8 cellular contexts compared by ENCODE assay signal in the genomic region with DNA sequence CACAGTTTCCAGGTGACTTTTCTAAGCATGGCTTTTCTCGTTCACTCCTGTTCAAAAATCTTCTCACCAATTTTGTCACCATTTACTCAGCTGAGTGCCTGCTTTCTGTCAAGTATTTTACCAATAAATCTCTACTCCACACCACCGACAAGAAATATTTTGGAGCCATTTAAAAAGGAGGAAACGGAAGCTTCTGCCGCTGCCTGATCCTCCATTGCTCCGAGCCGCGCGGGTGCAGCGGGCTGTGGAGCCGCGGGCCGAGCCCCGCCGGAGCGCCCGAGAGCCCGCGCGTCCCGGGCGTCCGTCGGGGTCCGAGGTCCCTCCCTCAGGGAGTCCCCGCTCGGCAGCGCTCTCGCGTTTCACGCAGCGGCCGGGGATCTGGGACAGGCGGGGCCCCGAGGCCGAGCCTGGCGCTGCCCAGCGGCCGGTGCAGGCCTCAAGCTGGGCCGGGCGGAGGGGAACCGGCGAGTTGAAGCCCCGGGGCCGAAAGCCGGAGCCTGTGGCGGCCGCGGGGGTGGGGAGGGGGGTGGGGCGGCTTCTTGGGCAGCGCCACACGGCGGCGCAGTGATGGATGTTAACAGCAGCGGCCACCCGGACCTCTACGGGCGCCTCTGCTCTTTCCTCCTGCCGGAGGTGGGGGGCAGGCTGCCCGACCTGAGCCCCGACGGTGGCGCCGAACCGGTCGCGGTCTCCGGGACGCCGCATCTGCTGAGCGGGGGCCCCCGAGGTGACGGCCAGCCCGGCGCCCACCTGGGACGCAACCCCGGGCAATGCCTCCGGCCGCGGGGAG. TPM values are rescaled to one million over a fixed set of nuclear protein-coding genes. Genes with fewer than 3 reads are reported as not detected.
DNase-seq lines count a peak whose midpoint lies in the region; ATAC-seq and TF ChIP-seq lines count a peak whose summit lies in the region.

No MANE protein-coding gene starts in this region.

- peak overlapping the region; percentile 29 for H3K9ac ChIP-seq in parathyroid adenoma

- H2AFZ ChIP-seq in parathyroid adenoma = peak overlapping the region; percentile 94

- DNase-seq in GM10266 (ENCODE audit: extremely low spot score) (peak; percentile 80), HL-60 (ENCODE audit: low read depth in 1 of 2, low spot score in 1 of 2) (peak in 1 of 2 experiments; percentile 39), anterior cingulate cortex (lab: John Stamatoyannopoulos, UW) (peak in 50 of 58 donors; percentile 16 to 78 (median 52)), left cardiac atrium (peak; percentile 72), NCI-H2107 treated with DMSO at 0.1 percent for 48 hours (lab: John Stamatoyannopoulos, UW; ENCODE audit: unreplicated experiment) (no peak)

- H3K4me1 ChIP-seq in parathyroid adenoma = no peaks in the 10 kb centered on the region

- H3K27me3 ChIP-seq in HL-60 (ENCODE audit: insufficient read depth, poor library complexity, severe bottlenecking) = no peaks in the 10 kb centered on the region
- H3K27me3 ChIP-seq in parathyroid adenoma (ENCODE audit: control insufficient read depth, insufficient read depth, low read length) = no peaks in the 10 kb centered on the region

- H3K27ac ChIP-seq in HL-60 (replicated peaks) = peak overlapping the region; percentile 44
- H3K27ac ChIP-seq in parathyroid adenoma = peak overlapping the region; percentile 83

- peak; percentile 60 for ATAC-seq in SK-N-SH treated with all-trans-retinoic acid at 6 μM for 48 hours
- peak; percentile 42 to 58 for ATAC-seq in left cardiac atrium
- ATAC-seq in HG03520 (IDR thresholded peaks at IDR 0.05; ENCODE audit: unreplicated experiment) = no peak

- H3K4me2 ChIP-seq in parathyroid adenoma (ENCODE audit: low read length) = peak overlapping the region; percentile 84

- peak overlapping the region; percentile 65 for H3K4me3 ChIP-seq in HL-60 (replicated peaks; ENCODE audit: insufficient read depth, low read length)
- H3K4me3 ChIP-seq in parathyroid adenoma (ENCODE audit: low read depth, low read length) = peak overlapping the region; percentile 58

- TF ChIP-seq CTCF in GM10266 (IDR thresholded peaks at IDR 0.05; ENCODE audit: control insufficient read depth, insufficient read depth, low read depth, missing control alignments) (peak; percentile 34), HL-60 (IDR thresholded peaks at IDR 0.05; ENCODE audit: insufficient read depth, low read length) (no peak), parathyroid adenoma (IDR thresholded peaks at IDR 0.05) (peak; percentile 18)

- no peaks in the 10 kb centered on the region for H3K36me3 ChIP-seq in parathyroid adenoma (ENCODE audit: control insufficient read depth, insufficient read depth, low read length)

- H3K9me3 ChIP-seq in parathyroid adenoma (ENCODE audit: control insufficient read depth, low read length) = no peaks in the 10 kb centered on the region

- intact Hi-C loops in left cardiac atrium (cut with DNase I) = loop anchor here in 1 of 2 donors (5.0 to 10.0 kb wide), 2 partner anchors 94 to 211 kb away; no protein-coding TSS in a partner anchor

- peaks cover 2% of the 10 kb centered on the region for H3K79me2 ChIP-seq in parathyroid adenoma

TF ChIP-seq in SK-N-SH treated with all-trans-retinoic acid at 6 μM for 48 hours, 23 proteins besides CTCF, POLR2A, EP300 and RAD21:
- TF ChIP-seq ZC3H10 (CRISPR knock-in tag; IDR thresholded peaks at IDR 0.05) = no peak
- no peak for TF ChIP-seq OSR1 (CRISPR knock-in tag; IDR thresholded peaks at IDR 0.05)
- TF ChIP-seq TOX (CRISPR knock-in tag; IDR thresholded peaks at IDR 0.05; ENCODE audit: borderline replicate concordance) = no peak
- TF ChIP-seq GLIS3 (CRISPR knock-in tag; IDR thresholded peaks at IDR 0.05) = no peak
- TF ChIP-seq CREB5 (CRISPR knock-in tag; IDR thresholded peaks at IDR 0.05; ENCODE audit: low read depth) = no peak
- TF ChIP-seq ESRRG (CRISPR knock-in tag; IDR thresholded peaks at IDR 0.05) = no peak
- no peak for TF ChIP-seq TCF4 (CRISPR knock-in tag; IDR thresholded peaks at IDR 0.05; ENCODE audit: borderline replicate concordance)
- TF ChIP-seq, protein P1, sequence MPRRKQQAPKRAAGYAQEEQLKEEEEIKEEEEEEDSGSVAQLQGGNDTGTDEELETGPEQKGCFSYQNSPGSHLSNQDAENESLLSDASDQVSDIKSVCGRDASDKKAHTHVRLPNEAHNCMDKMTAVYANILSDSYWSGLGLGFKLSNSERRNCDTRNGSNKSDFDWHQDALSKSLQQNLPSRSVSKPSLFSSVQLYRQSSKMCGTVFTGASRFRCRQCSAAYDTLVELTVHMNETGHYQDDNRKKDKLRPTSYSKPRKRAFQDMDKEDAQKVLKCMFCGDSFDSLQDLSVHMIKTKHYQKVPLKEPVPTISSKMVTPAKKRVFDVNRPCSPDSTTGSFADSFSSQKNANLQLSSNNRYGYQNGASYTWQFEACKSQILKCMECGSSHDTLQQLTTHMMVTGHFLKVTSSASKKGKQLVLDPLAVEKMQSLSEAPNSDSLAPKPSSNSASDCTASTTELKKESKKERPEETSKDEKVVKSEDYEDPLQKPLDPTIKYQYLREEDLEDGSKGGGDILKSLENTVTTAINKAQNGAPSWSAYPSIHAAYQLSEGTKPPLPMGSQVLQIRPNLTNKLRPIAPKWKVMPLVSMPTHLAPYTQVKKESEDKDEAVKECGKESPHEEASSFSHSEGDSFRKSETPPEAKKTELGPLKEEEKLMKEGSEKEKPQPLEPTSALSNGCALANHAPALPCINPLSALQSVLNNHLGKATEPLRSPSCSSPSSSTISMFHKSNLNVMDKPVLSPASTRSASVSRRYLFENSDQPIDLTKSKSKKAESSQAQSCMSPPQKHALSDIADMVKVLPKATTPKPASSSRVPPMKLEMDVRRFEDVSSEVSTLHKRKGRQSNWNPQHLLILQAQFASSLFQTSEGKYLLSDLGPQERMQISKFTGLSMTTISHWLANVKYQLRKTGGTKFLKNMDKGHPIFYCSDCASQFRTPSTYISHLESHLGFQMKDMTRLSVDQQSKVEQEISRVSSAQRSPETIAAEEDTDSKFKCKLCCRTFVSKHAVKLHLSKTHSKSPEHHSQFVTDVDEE (CRISPR knock-in tag; IDR thresholded peaks at IDR 0.05) = no peak
- TF ChIP-seq, protein P2, sequence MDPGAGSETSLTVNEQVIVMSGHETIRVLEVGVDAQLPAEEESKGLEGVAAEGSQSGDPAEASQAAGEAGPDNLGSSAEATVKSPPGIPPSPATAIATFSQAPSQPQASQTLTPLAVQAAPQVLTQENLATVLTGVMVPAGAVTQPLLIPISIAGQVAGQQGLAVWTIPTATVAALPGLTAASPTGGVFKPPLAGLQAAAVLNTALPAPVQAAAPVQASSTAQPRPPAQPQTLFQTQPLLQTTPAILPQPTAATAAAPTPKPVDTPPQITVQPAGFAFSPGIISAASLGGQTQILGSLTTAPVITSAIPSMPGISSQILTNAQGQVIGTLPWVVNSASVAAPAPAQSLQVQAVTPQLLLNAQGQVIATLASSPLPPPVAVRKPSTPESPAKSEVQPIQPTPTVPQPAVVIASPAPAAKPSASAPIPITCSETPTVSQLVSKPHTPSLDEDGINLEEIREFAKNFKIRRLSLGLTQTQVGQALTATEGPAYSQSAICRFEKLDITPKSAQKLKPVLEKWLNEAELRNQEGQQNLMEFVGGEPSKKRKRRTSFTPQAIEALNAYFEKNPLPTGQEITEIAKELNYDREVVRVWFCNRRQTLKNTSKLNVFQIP (CRISPR knock-in tag; IDR thresholded peaks at IDR 0.05; ENCODE audit: borderline replicate concordance, low read depth) = no peak
- no peak for TF ChIP-seq ZFP30 (CRISPR knock-in tag; IDR thresholded peaks at IDR 0.05)
- no peak for TF ChIP-seq ISL1 (CRISPR knock-in tag; IDR thresholded peaks at IDR 0.05)

RNA-seq across cellular contexts. Expression of gene HEBP1, which starts 1.1 kb away (rescaled TPM):
- total RNA-seq in left cardiac atrium = 10 to 100 TPM; 57.5 to 65.1 TPM

RNA-seq across cellular contexts. Expression of gene FAM234B, which starts 43.1 kb away (rescaled TPM):
- total RNA-seq in left cardiac atrium = 1 to 10 TPM; 3.7 to 3.8 TPM

RNA-seq across cellular contexts. Expression of gene GPRC5D, which starts 49.2 kb away (rescaled TPM):
- total RNA-seq in left cardiac atrium = not detected
